15 cellular contexts compared by ENCODE assay signal in genomic region chr4:174707897-174708296, GRCh38.
DNase-seq lines count a peak whose midpoint lies in the region; ATAC-seq and TF ChIP-seq lines count a peak whose summit lies in the region.
"Had no signal": no experiment of that assay in that cellular context is flagged by ENCODE, and none has a peak within 500 bp of the region (broad histone marks: within the 10 kb centered on the region; RNA-seq: fewer than 3 reads in every experiment).

No MANE protein-coding gene starts in this region.

- H3K36me3 ChIP-seq in right atrium auricular region, result no peaks in the 10 kb centered on the region
- no peaks in the 10 kb centered on the region for H3K36me3 ChIP-seq in SK-N-MC (ENCODE audit: insufficient read depth, low read length)
- H3K36me3 ChIP-seq in psoas muscle (ENCODE audit: insufficient read depth in 1 of 2, low read depth in 1 of 2), result no peaks in the 10 kb centered on the region
- H3K36me3 ChIP-seq: BE2C had no signal

- whole genome bisulfite sequencing in psoas muscle, 3 donors, result 73 to 83% (median 73%) methylated on average over 2 of the region's 2 CpGs

- H3K27ac ChIP-seq in right atrium auricular region (no peak overlapping the region), SK-N-MC (peak overlapping the region; percentile 58), psoas muscle (no peak overlapping the region)
- H3K27ac ChIP-seq: C4-2B had no signal

- ATAC-seq in left ventricle myocardium superior, result peak; percentile 47
- no peak for ATAC-seq in psoas muscle
- ATAC-seq: CD8-positive, alpha-beta T cell had no signal

- H3K4me3 ChIP-seq in right atrium auricular region (no peak overlapping the region), SK-N-MC (0 out of 2 replicates have a peak overlapping the region, but pooled peaks have one; percentile 10), psoas muscle (no peak overlapping the region)

- TF ChIP-seq CTCF in right atrium auricular region (IDR thresholded peaks at IDR 0.05) (no peak), psoas muscle (IDR thresholded peaks at IDR 0.05) (no peak)

- H3K9me3 ChIP-seq in right atrium auricular region (no peaks in the 10 kb centered on the region), SK-N-MC (ENCODE audit: low read depth, low read length) (no peaks in the 10 kb centered on the region), psoas muscle (no peaks in the 10 kb centered on the region)
- H3K9me3 ChIP-seq: BE2C had no signal

- H3K9ac ChIP-seq in SK-N-MC (ENCODE audit: insufficient read length), result no peak overlapping the region

- H3K27me3 ChIP-seq in right atrium auricular region (no peaks in the 10 kb centered on the region), psoas muscle (ENCODE audit: insufficient read depth in 3 of 3, low read length in 2 of 3) (no peaks in the 10 kb centered on the region)

- H3K4me1 ChIP-seq in right atrium auricular region (no peaks in the 10 kb centered on the region), psoas muscle (no peaks in the 10 kb centered on the region)
- H3K4me1 ChIP-seq: BE2C had no signal

- no peak for DNase-seq in left ventricle myocardium superior
- no peak for DNase-seq in right atrium auricular region (ENCODE audit: low spot score)
- DNase-seq in SK-N-MC (ENCODE audit: low read depth, low spot score), result no peak
- DNase-seq in fibroblast of gingiva (ENCODE audit: low read depth), result peak; percentile 54
- DNase-seq in psoas muscle, result no peak
- DNase-seq in NCI-H1417 treated with DMSO at 0.1 percent for 48 hours (lab: John Stamatoyannopoulos, UW), result no peak
- DNase-seq in D341Med (ENCODE audit: low spot score), result no peak
- DNase-seq: BE2C; CD8-positive, alpha-beta T cell; COR-L47; DND-41; GDM1; HCEC 1CT; HFFc6 had no signal

- intact Hi-C loops in left ventricle myocardium superior (cut with micrococcal nuclease), result no loop called here
- intact Hi-C loops in psoas muscle (cut with DNase I), result no loop called here
